Comparison of ENCODE assay signal across 1 cellular context in genomic region chr7:158704524-158705233, GRCh38.
TF ChIP-seq lines count a peak whose summit lies in the region.

TSS of gene NCAPG2 (minus strand) at chr7:158704804. CDS start at chr7:158701899, 2,905 bp downstream.

TF ChIP-seq in HepG2, 621 proteins besides CTCF, POLR2A, EP300 and RAD21 (continued from another document and continues in another):
- TF ChIP-seq, protein P1, sequence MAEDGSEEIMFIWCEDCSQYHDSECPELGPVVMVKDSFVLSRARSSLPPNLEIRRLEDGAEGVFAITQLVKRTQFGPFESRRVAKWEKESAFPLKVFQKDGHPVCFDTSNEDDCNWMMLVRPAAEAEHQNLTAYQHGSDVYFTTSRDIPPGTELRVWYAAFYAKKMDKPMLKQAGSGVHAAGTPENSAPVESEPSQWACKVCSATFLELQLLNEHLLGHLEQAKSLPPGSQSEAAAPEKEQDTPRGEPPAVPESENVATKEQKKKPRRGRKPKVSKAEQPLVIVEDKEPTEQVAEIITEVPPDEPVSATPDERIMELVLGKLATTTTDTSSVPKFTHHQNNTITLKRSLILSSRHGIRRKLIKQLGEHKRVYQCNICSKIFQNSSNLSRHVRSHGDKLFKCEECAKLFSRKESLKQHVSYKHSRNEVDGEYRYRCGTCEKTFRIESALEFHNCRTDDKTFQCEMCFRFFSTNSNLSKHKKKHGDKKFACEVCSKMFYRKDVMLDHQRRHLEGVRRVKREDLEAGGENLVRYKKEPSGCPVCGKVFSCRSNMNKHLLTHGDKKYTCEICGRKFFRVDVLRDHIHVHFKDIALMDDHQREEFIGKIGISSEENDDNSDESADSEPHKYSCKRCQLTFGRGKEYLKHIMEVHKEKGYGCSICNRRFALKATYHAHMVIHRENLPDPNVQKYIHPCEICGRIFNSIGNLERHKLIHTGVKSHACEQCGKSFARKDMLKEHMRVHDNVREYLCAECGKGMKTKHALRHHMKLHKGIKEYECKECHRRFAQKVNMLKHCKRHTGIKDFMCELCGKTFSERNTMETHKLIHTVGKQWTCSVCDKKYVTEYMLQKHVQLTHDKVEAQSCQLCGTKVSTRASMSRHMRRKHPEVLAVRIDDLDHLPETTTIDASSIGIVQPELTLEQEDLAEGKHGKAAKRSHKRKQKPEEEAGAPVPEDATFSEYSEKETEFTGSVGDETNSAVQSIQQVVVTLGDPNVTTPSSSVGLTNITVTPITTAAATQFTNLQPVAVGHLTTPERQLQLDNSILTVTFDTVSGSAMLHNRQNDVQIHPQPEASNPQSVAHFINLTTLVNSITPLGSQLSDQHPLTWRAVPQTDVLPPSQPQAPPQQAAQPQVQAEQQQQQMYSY (CRISPR knock-in tag; IDR thresholded peaks at IDR 0.05) = peak; percentile 64; the same call in 1 of the 2 replicates
- no peak for TF ChIP-seq MED13 (CRISPR knock-in tag; IDR thresholded peaks at IDR 0.05)
- peak; percentile 81 for TF ChIP-seq POGZ (CRISPR knock-in tag; IDR thresholded peaks at IDR 0.05)
- TF ChIP-seq ZNF558 (CRISPR knock-in tag; IDR thresholded peaks at IDR 0.05; ENCODE audit: borderline replicate concordance) = no peak; the same call in 1 of the 2 replicates
- TF ChIP-seq ZNF720 (CRISPR knock-in tag; IDR thresholded peaks at IDR 0.05) = no peak
- TF ChIP-seq PCBP1 (IDR thresholded peaks at IDR 0.05; ENCODE audit: borderline replicate concordance, low read depth, low read length) = 0 out of 2 replicates have a peak, but pooled peaks have one; percentile 13
- TF ChIP-seq ZIK1 (CRISPR knock-in tag; IDR thresholded peaks at IDR 0.05; ENCODE audit: borderline replicate concordance, low read depth) = peak; percentile 73
- TF ChIP-seq ZFP62 (CRISPR knock-in tag; IDR thresholded peaks at IDR 0.05) = no peak
- TF ChIP-seq IKZF4 (CRISPR knock-in tag; IDR thresholded peaks at IDR 0.05; ENCODE audit: borderline replicate concordance, low read depth, not compliant biosample characterization) = no peak
- peak; percentile 76 for TF ChIP-seq ZMAT3 (CRISPR knock-in tag; conservative IDR thresholded peaks at IDR 0.05)
- no peak for TF ChIP-seq ZNF143 (CRISPR knock-in tag; IDR thresholded peaks at IDR 0.05)
- TF ChIP-seq STAT6 (CRISPR knock-in tag; IDR thresholded peaks at IDR 0.05; ENCODE audit: borderline replicate concordance) = peak; percentile 62; the same call in 1 of the 2 replicates
- TF ChIP-seq, protein P2, sequence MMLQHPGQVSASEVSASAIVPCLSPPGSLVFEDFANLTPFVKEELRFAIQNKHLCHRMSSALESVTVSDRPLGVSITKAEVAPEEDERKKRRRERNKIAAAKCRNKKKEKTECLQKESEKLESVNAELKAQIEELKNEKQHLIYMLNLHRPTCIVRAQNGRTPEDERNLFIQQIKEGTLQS (CRISPR knock-in tag; IDR thresholded peaks at IDR 0.05) = 0 out of 2 replicates have a peak, but pooled peaks have one; percentile 9
- peak; percentile 46; the same call in 1 of the 2 replicates for TF ChIP-seq ZMYM2 (CRISPR knock-in tag; IDR thresholded peaks at IDR 0.05)
- TF ChIP-seq EEA1 (CRISPR knock-in tag; IDR thresholded peaks at IDR 0.05; ENCODE audit: borderline replicate concordance) = peak; percentile 69; the same call in 1 of the 2 replicates
- no peak for TF ChIP-seq AFF4 (CRISPR knock-in tag; IDR thresholded peaks at IDR 0.05)
- no peak for TF ChIP-seq CHD4 (IDR thresholded peaks at IDR 0.05; ENCODE audit: borderline replicate concordance, low read length)
- TF ChIP-seq ZNF614 (CRISPR knock-in tag; IDR thresholded peaks at IDR 0.05; ENCODE audit: borderline replicate concordance) = no peak
- no peak for TF ChIP-seq FOXK1 (CRISPR knock-in tag; IDR thresholded peaks at IDR 0.05; ENCODE audit: borderline replicate concordance, low read depth)
- TF ChIP-seq TOPORS (CRISPR knock-in tag; IDR thresholded peaks at IDR 0.05) = peak; percentile 72; the same call in 1 of the 2 replicates
- TF ChIP-seq FOSL2 (CRISPR knock-in tag; IDR thresholded peaks at IDR 0.05) = no peak
- TF ChIP-seq MEIS1 (CRISPR knock-in tag; IDR thresholded peaks at IDR 0.05; ENCODE audit: borderline replicate concordance) = no peak
- no peak for TF ChIP-seq RFX5 (IDR thresholded peaks at IDR 0.05; ENCODE audit: low read depth, low read length)
- TF ChIP-seq KLF15 (CRISPR knock-in tag; IDR thresholded peaks at IDR 0.05; ENCODE audit: borderline replicate concordance) = no peak
- TF ChIP-seq MTA1 (CRISPR knock-in tag; IDR thresholded peaks at IDR 0.05; ENCODE audit: borderline replicate concordance) = peak; percentile 29; the same call in 1 of the 2 replicates
- peak; percentile 88 for TF ChIP-seq GMEB2 (CRISPR knock-in tag; IDR thresholded peaks at IDR 0.05; ENCODE audit: low read depth)
- no peak; the same call in none of the 2 replicates for TF ChIP-seq REPIN1 (CRISPR knock-in tag; IDR thresholded peaks at IDR 0.05; ENCODE audit: borderline replicate concordance, low read depth)
- no peak for TF ChIP-seq ZNF431 (CRISPR knock-in tag; IDR thresholded peaks at IDR 0.05; ENCODE audit: borderline replicate concordance, low read depth)
- TF ChIP-seq, protein P3, sequence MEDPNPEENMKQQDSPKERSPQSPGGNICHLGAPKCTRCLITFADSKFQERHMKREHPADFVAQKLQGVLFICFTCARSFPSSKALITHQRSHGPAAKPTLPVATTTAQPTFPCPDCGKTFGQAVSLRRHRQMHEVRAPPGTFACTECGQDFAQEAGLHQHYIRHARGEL (CRISPR knock-in tag; IDR thresholded peaks at IDR 0.05) = no peak
- no peak for TF ChIP-seq ZNF207 (IDR thresholded peaks at IDR 0.05; ENCODE audit: borderline replicate concordance)
- TF ChIP-seq KLF11 (CRISPR knock-in tag; IDR thresholded peaks at IDR 0.05) = no peak
- peak; percentile 68; the same call in 1 of the 2 replicates for TF ChIP-seq CREB1 (IDR thresholded peaks at IDR 0.05)
- no peak; the same call in 1 of the 2 replicates for TF ChIP-seq CREB1 (CRISPR knock-in tag; IDR thresholded peaks at IDR 0.05)
- 0 out of 2 replicates have a peak, but pooled peaks have one; percentile 30 for TF ChIP-seq CSRNP2 (CRISPR knock-in tag; conservative IDR thresholded peaks at IDR 0.05; ENCODE audit: low read depth)
- no peak for TF ChIP-seq SIX1 (CRISPR knock-in tag; IDR thresholded peaks at IDR 0.05; ENCODE audit: borderline replicate concordance)
- TF ChIP-seq, protein P4, sequence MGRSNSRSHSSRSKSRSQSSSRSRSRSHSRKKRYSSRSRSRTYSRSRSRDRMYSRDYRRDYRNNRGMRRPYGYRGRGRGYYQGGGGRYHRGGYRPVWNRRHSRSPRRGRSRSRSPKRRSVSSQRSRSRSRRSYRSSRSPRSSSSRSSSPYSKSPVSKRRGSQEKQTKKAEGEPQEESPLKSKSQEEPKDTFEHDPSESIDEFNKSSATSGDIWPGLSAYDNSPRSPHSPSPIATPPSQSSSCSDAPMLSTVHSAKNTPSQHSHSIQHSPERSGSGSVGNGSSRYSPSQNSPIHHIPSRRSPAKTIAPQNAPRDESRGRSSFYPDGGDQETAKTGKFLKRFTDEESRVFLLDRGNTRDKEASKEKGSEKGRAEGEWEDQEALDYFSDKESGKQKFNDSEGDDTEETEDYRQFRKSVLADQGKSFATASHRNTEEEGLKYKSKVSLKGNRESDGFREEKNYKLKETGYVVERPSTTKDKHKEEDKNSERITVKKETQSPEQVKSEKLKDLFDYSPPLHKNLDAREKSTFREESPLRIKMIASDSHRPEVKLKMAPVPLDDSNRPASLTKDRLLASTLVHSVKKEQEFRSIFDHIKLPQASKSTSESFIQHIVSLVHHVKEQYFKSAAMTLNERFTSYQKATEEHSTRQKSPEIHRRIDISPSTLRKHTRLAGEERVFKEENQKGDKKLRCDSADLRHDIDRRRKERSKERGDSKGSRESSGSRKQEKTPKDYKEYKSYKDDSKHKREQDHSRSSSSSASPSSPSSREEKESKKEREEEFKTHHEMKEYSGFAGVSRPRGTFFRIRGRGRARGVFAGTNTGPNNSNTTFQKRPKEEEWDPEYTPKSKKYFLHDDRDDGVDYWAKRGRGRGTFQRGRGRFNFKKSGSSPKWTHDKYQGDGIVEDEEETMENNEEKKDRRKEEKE (IDR thresholded peaks at IDR 0.05) = no peak
- peak; percentile 74 for TF ChIP-seq AGO1 (IDR thresholded peaks at IDR 0.05; ENCODE audit: low read depth, low read length, poor library complexity, severe bottlenecking)
- peak; percentile 93 for TF ChIP-seq GMEB1 (CRISPR knock-in tag; IDR thresholded peaks at IDR 0.05; ENCODE audit: borderline replicate concordance)
- peak; percentile 75 for TF ChIP-seq HOXA3 (CRISPR knock-in tag; IDR thresholded peaks at IDR 0.05)
- TF ChIP-seq ZNF557 (CRISPR knock-in tag; IDR thresholded peaks at IDR 0.05) = no peak
